1 cellular context compared by ENCODE assay signal in genomic region chr1:24520282-24520681, GRCh38.
A peak's percentile ranks its signal among the peaks of the same experiment; 100 is the strongest.
TF ChIP-seq lines count a peak whose summit lies in the region.

No MANE protein-coding gene starts in this region.

TF ChIP-seq in K562, 482 proteins besides CTCF, POLR2A, EP300 and RAD21:
- TF ChIP-seq ZNF146 (CRISPR knock-in tag; IDR thresholded peaks at IDR 0.05; ENCODE audit: unreplicated experiment) (peak; percentile 71), KDM1A (IDR thresholded peaks at IDR 0.05) (peak in 1 of 2 experiments; percentile 48; a peak in 1 of 4 replicates)
TF ChIP-seq in K562: peak in this region for 2; not testable (repeated sequence) for 480.
